ENCODE assay signal across 8 cellular contexts in genomic region chr19:36378625-36379509, GRCh38. TPM values are rescaled to one million over a fixed set of nuclear protein-coding genes. Genes with fewer than 3 reads are reported as not detected.
DNase-seq lines count a peak whose midpoint lies in the region; ATAC-seq and TF ChIP-seq lines count a peak whose summit lies in the region.

Gene ZFP14, minus strand, starts transcription at chr19:36379201. Its CDS starts 11,309 bp downstream, at chr19:36367892.

- no peaks in the 10 kb centered on the region for H3K36me3 ChIP-seq in kidney epithelial cell (ENCODE audit: control insufficient read depth, insufficient read depth, low read length)

- H3K9me3 Mint-ChIP-seq in chondrocyte (ENCODE audit: low read depth) = peaks cover 9% of the 10 kb centered on the region

- TF ChIP-seq CTCF in AG09309 (IDR thresholded peaks at IDR 0.05; ENCODE audit: control insufficient read depth, insufficient read depth, low read depth, low read length, missing control alignments) = peak; percentile 38
- TF ChIP-seq CTCF in chondrocyte (IDR thresholded peaks at IDR 0.05) = peak; percentile 65
- peak; percentile 26 for TF ChIP-seq CTCF in kidney epithelial cell (IDR thresholded peaks at IDR 0.05; ENCODE audit: insufficient read depth, low read length, poor library complexity, severe bottlenecking)

- no peaks in the 10 kb centered on the region for H3K27me3 Mint-ChIP-seq in chondrocyte (ENCODE audit: low read depth)

- peak within 1 kb of the TSS; percentile 90 for H3K27ac Mint-ChIP-seq in chondrocyte (ENCODE audit: unreplicated experiment)

- H3K36me3 Mint-ChIP-seq in chondrocyte (ENCODE audit: low read depth) = peaks cover 2% of the 10 kb centered on the region

- peaks cover 14% of the 10 kb centered on the region for H3K4me1 Mint-ChIP-seq in chondrocyte (ENCODE audit: low read depth)

- ATAC-seq in GM19023 (IDR thresholded peaks at IDR 0.05; ENCODE audit: unreplicated experiment) (peak; percentile 96), HG03196 (IDR thresholded peaks at IDR 0.05; ENCODE audit: unreplicated experiment) (peak; percentile 97)

- peak within 1 kb of the TSS; percentile 94 for H3K4me3 Mint-ChIP-seq in chondrocyte (ENCODE audit: unreplicated experiment)

- DNase-seq in AG09309 (ENCODE audit: low read depth) = peak; percentile 67
- peak; percentile 99 for DNase-seq in NCI-H345 treated with DMSO at 0.1 percent for 48 hours (lab: John Stamatoyannopoulos, UW; ENCODE audit: unreplicated experiment)
- peak; percentile 93 for DNase-seq in activated CD4-positive, alpha-beta T cell treated with anti-CD3 and anti-CD28 coated beads for 1 hour
- DNase-seq in chondrocyte (ENCODE audit: low spot score) = peak; percentile 97
- peak; percentile 65 for DNase-seq in kidney epithelial cell (ENCODE audit: low read depth)
- DNase-seq in stimulated activated CD4-positive, alpha-beta T cell treated with anti-CD3 and anti-CD28 coated beads, Interleukin-15, amount 100 ng/mL, for 24 hours = peak; percentile 95

- no peaks in the 10 kb centered on the region for H3K27me3 ChIP-seq in kidney epithelial cell (ENCODE audit: control insufficient read depth, insufficient read depth, low read length)

- peak within 1 kb of the TSS; percentile 80 for H3K4me3 ChIP-seq in AG09309 (ENCODE audit: control insufficient read depth, low read depth, low read length)
- peak within 1 kb of the TSS; percentile 68 for H3K4me3 ChIP-seq in kidney epithelial cell (ENCODE audit: low read depth, low read length)

RNA-seq across cellular contexts. Expression of gene ZFP14, which starts in this region (rescaled TPM):
- total RNA-seq in chondrocyte (3.2 to 6.3 TPM (median 3.8 TPM) in 3 replicates), kidney epithelial cell (2.1 and 2.5 TPM in 2 replicates)

Comparison
In these comparisons a context has a peak if more than half of its experiments do, and no peak if none do; other contexts are left out.
1. Peak in every context shown above with its lines: DNase-seq, ATAC-seq and H3K4me3 ChIP-seq.